In the genomic region with DNA sequence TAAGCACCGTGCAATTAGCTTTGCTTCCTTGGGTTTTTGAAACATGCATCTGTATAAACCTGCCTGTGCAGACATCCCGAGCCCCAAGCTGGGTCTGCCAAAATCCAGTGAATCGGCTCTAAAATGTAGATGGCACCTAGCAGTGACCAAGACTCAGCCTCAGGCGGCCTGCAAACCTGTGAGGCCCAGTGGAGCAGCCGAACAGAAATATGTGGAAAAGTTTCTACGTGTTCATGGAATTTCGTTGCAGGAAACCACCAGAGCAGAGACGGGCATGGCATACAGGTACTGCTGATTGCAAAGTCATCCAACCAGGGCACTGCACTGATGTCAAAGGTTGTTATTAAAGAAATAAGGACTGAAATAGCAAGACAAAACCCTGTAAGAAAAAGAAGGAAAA, we compare ENCODE assay signal across 25 cellular contexts. TPM values are rescaled to one million over a fixed set of nuclear protein-coding genes. Genes with fewer than 3 reads are reported as not detected.
"Had no signal": no experiment of that assay in that cellular context is flagged by ENCODE, and none has a peak within 500 bp of the region (broad histone marks: within the 10 kb centered on the region; RNA-seq: fewer than 3 reads in every experiment).

No MANE protein-coding gene starts in this region.

- H3K4me1 Mint-ChIP-seq: activated CD4-positive, alpha-beta T cell treated with anti-CD3 and anti-CD28 coated beads, Interleukin-2, amount 10 ng/mL, durations not matched to agents 7 days and 5 days; activated CD8-positive, alpha-beta memory T cell treated with anti-CD3 and anti-CD28 coated beads, Interleukin-2, amount 10 ng/mL, durations not matched to agents 7 days and 5 days; activated naive CD4-positive, alpha-beta T cell treated with anti-CD3 and anti-CD28 coated beads, Interleukin-2, amount 50 U/mL, for 24 hours; memory B cell; stimulated activated effector memory CD8-positive, alpha-beta T cell treated with anti-CD3 and anti-CD28 coated beads, Interleukin-12 subunit alpha, Interleukin-12 subunit beta, amount 100 ng/mL, for 72 hours; stimulated activated naive CD8-positive, alpha-beta T cell treated with anti-CD3 and anti-CD28 coated beads, Interleukin-15, amount 100 ng/mL, for 72 hours had no signal

- H3K4me3 Mint-ChIP-seq: activated CD4-positive, alpha-beta T cell treated with anti-CD3 and anti-CD28 coated beads, Interleukin-2, amount 10 ng/mL, durations not matched to agents 7 days and 5 days; activated CD8-positive, alpha-beta memory T cell treated with anti-CD3 and anti-CD28 coated beads, Interleukin-2, amount 10 ng/mL, durations not matched to agents 7 days and 5 days; activated CD8-positive, alpha-beta T cell treated with anti-CD3 and anti-CD28 coated beads for 36 hours; activated naive CD4-positive, alpha-beta T cell treated with anti-CD3 and anti-CD28 coated beads, Interleukin-2, amount 50 U/mL, for 24 hours; activated T-helper 1 cell treated with anti-CD3 and anti-CD28 coated beads, Interleukin-12 subunit alpha, Interleukin-12 subunit beta, Interleukin-2, Interleukin-4 antibody, amounts not matched to agents 30 ng/mL and 10 ng/mL and 1 ng/mL, durations not matched to agents 14 hours and 24 hours and 36 hours; effector memory CD8-positive, alpha-beta T cell; memory B cell; natural killer cell treated with Interleukin-12 subunit alpha and Interleukin-12 subunit beta and Interleukin-15 and Interleukin-18, amount 100 ng/mL, for 72 hours; stimulated activated effector memory CD8-positive, alpha-beta T cell treated with anti-CD3 and anti-CD28 coated beads, Interleukin-12 subunit alpha, Interleukin-12 subunit beta, amount 100 ng/mL, for 72 hours; stimulated activated naive CD8-positive, alpha-beta T cell treated with anti-CD3 and anti-CD28 coated beads, Interleukin-15, amount 100 ng/mL, for 72 hours had no signal

- H3K27ac ChIP-seq: esophagus muscularis mucosa, pancreas, right lobe of liver, skin epidermis, suprapubic skin, WERI-Rb-1 had no signal

- DNase-seq: activated CD4-positive, alpha-beta T cell treated with anti-CD3 and anti-CD28 coated beads, Interleukin-2, amount 10 ng/mL, durations not matched to agents 7 days and 5 days; activated CD4-positive, CD25-positive, alpha-beta regulatory T cell treated with anti-CD3 and anti-CD28 coated beads, Interleukin-2, amount 50 U/mL, for 72 hours; activated CD8-positive, alpha-beta memory T cell treated with anti-CD3 and anti-CD28 coated beads, Interleukin-2, amount 10 ng/mL, durations not matched to agents 7 days and 5 days; activated CD8-positive, alpha-beta T cell treated with anti-CD3 and anti-CD28 coated beads for 36 hours; activated gamma-delta T cell treated with Interleukin-2 at 50 U/mL for 16 hours; central memory CD4-positive, alpha-beta T cell; dorsolateral prefrontal cortex; effector memory CD8-positive, alpha-beta T cell; head of caudate nucleus; islet precursor cell; left cardiac atrium; pancreas; right lobe of liver; stimulated activated CD4-positive, alpha-beta T cell treated with anti-CD3 and anti-CD28 coated beads, Interleukin-2, amount 100 ng/mL, for 24 hours; stimulated activated naive CD8-positive, alpha-beta T cell treated with anti-CD3 and anti-CD28 coated beads, Interleukin-15, amount 100 ng/mL, for 72 hours; T-helper 1 cell; WERI-Rb-1 had no signal

- H3K27me3 ChIP-seq: dorsolateral prefrontal cortex, esophagus muscularis mucosa, pancreas, right lobe of liver had no signal

- H3K27ac Mint-ChIP-seq: activated CD4-positive, alpha-beta T cell treated with anti-CD3 and anti-CD28 coated beads, Interleukin-2, amount 10 ng/mL, durations not matched to agents 7 days and 5 days; activated CD8-positive, alpha-beta memory T cell treated with anti-CD3 and anti-CD28 coated beads, Interleukin-2, amount 10 ng/mL, durations not matched to agents 7 days and 5 days; activated CD8-positive, alpha-beta T cell treated with anti-CD3 and anti-CD28 coated beads for 36 hours; activated naive CD4-positive, alpha-beta T cell treated with anti-CD3 and anti-CD28 coated beads, Interleukin-2, amount 50 U/mL, for 24 hours; activated T-helper 1 cell treated with anti-CD3 and anti-CD28 coated beads, Interleukin-12 subunit alpha, Interleukin-12 subunit beta, Interleukin-2, Interleukin-4 antibody, amounts not matched to agents 30 ng/mL and 10 ng/mL and 1 ng/mL, durations not matched to agents 14 hours and 24 hours and 36 hours; effector memory CD8-positive, alpha-beta T cell; memory B cell; natural killer cell treated with Interleukin-12 subunit alpha and Interleukin-12 subunit beta and Interleukin-15 and Interleukin-18, amount 100 ng/mL, for 72 hours; stimulated activated effector memory CD8-positive, alpha-beta T cell treated with anti-CD3 and anti-CD28 coated beads, Interleukin-12 subunit alpha, Interleukin-12 subunit beta, amount 100 ng/mL, for 72 hours; stimulated activated naive CD8-positive, alpha-beta T cell treated with anti-CD3 and anti-CD28 coated beads, Interleukin-15, amount 100 ng/mL, for 72 hours had no signal

- H3K4me3 ChIP-seq: pancreas, right lobe of liver, skin epidermis, suprapubic skin had no signal

- H3K36me3 Mint-ChIP-seq: activated CD8-positive, alpha-beta memory T cell treated with anti-CD3 and anti-CD28 coated beads, Interleukin-2, amount 10 ng/mL, durations not matched to agents 7 days and 5 days; activated naive CD4-positive, alpha-beta T cell treated with anti-CD3 and anti-CD28 coated beads, Interleukin-2, amount 50 U/mL, for 24 hours; memory B cell; natural killer cell treated with Interleukin-12 subunit alpha and Interleukin-12 subunit beta and Interleukin-15 and Interleukin-18, amount 100 ng/mL, for 72 hours; stimulated activated effector memory CD8-positive, alpha-beta T cell treated with anti-CD3 and anti-CD28 coated beads, Interleukin-12 subunit alpha, Interleukin-12 subunit beta, amount 100 ng/mL, for 72 hours had no signal

- ATAC-seq: activated CD8-positive, alpha-beta memory T cell treated with anti-CD3 and anti-CD28 coated beads, Interleukin-2, amount 10 ng/mL, durations not matched to agents 7 days and 5 days; activated CD8-positive, alpha-beta T cell treated with anti-CD3 and anti-CD28 coated beads for 36 hours; effector memory CD8-positive, alpha-beta T cell; natural killer cell treated with Interleukin-12 subunit alpha and Interleukin-12 subunit beta and Interleukin-15 and Interleukin-18, amount 100 ng/mL, for 72 hours; pancreas; right lobe of liver; stimulated activated effector memory CD8-positive, alpha-beta T cell treated with anti-CD3 and anti-CD28 coated beads, Interleukin-12 subunit alpha, Interleukin-12 subunit beta, amount 100 ng/mL, for 72 hours; stimulated activated naive CD8-positive, alpha-beta T cell treated with anti-CD3 and anti-CD28 coated beads, Interleukin-15, amount 100 ng/mL, for 72 hours had no signal

- H3K4me1 ChIP-seq: pancreas, right lobe of liver, suprapubic skin had no signal

- H3K9me3 Mint-ChIP-seq: activated CD4-positive, alpha-beta T cell treated with anti-CD3 and anti-CD28 coated beads, Interleukin-2, amount 10 ng/mL, durations not matched to agents 7 days and 5 days; activated CD8-positive, alpha-beta T cell treated with anti-CD3 and anti-CD28 coated beads for 36 hours; activated naive CD4-positive, alpha-beta T cell treated with anti-CD3 and anti-CD28 coated beads, Interleukin-2, amount 50 U/mL, for 24 hours; activated T-helper 1 cell treated with anti-CD3 and anti-CD28 coated beads, Interleukin-12 subunit alpha, Interleukin-12 subunit beta, Interleukin-2, Interleukin-4 antibody, amounts not matched to agents 30 ng/mL and 10 ng/mL and 1 ng/mL, durations not matched to agents 14 hours and 24 hours and 36 hours; effector memory CD8-positive, alpha-beta T cell; memory B cell; natural killer cell treated with Interleukin-12 subunit alpha and Interleukin-12 subunit beta and Interleukin-15 and Interleukin-18, amount 100 ng/mL, for 72 hours; stimulated activated effector memory CD8-positive, alpha-beta T cell treated with anti-CD3 and anti-CD28 coated beads, Interleukin-12 subunit alpha, Interleukin-12 subunit beta, amount 100 ng/mL, for 72 hours; stimulated activated naive CD8-positive, alpha-beta T cell treated with anti-CD3 and anti-CD28 coated beads, Interleukin-15, amount 100 ng/mL, for 72 hours had no signal

- H3K9me3 ChIP-seq: esophagus muscularis mucosa, pancreas, right lobe of liver, suprapubic skin had no signal

- H3K36me3 ChIP-seq: esophagus muscularis mucosa, pancreas, right lobe of liver, suprapubic skin, WERI-Rb-1 had no signal

RNA-seq across cellular contexts. Expression of gene KCNAB1, which starts 22.8 kb away (rescaled TPM):
- total RNA-seq: activated CD4-positive, alpha-beta T cell treated with anti-CD3 and anti-CD28 coated beads, Interleukin-2, amount 10 ng/mL, durations not matched to agents 7 days and 5 days; activated CD8-positive, alpha-beta T cell treated with anti-CD3 and anti-CD28 coated beads for 36 hours; activated T-helper 1 cell treated with anti-CD3 and anti-CD28 coated beads, Interleukin-12 subunit alpha, Interleukin-12 subunit beta, Interleukin-2, Interleukin-4 antibody, amounts not matched to agents 30 ng/mL and 10 ng/mL and 1 ng/mL, durations not matched to agents 14 hours and 24 hours and 36 hours; natural killer cell treated with Interleukin-12 subunit alpha and Interleukin-12 subunit beta and Interleukin-15 and Interleukin-18, amount 100 ng/mL, for 72 hours had no signal
